Comparison of ENCODE assay signal across 16 cellular contexts in genomic region chrX:71545364-71545763, GRCh38.
"Had no signal": no experiment of that assay in that cellular context is flagged by ENCODE, and none has a peak within 500 bp of the region (broad histone marks: within the 10 kb centered on the region; RNA-seq: fewer than 3 reads in every experiment).

No MANE protein-coding gene starts in this region.

- H3K27ac Mint-ChIP-seq: activated B cell treated with CpG ODN at 0.5 μM for 24 hours; T-helper 1 cell treated with Interleukin-12 subunit alpha and Interleukin-12 subunit beta and Interleukin-4 antibody, amounts not matched to agents 30 μg/mL and 1 μg/mL, for 36 hours had no signal

- H3K27me3 Mint-ChIP-seq: activated B cell treated with CpG ODN at 0.5 μM for 24 hours had no signal

- DNase-seq: activated B cell treated with CpG ODN at 0.5 μM for 24 hours; activated CD4-positive, alpha-beta T cell treated with anti-CD3 and anti-CD28 coated beads, Interleukin-2, amount 50 U/mL, for 48 hours; activated CD8-positive, alpha-beta memory T cell treated with anti-CD3 and anti-CD28 coated beads, Interleukin-2, amount 50 U/mL, for 48 hours; activated effector memory CD4-positive, alpha-beta T cell treated with Interleukin-2 at 50 U/mL for 16 hours; adrenal gland; colonic mucosa; effector CD4-positive, alpha-beta T cell; kidney; left ventricle myocardium superior; mesendoderm; ovary; stimulated activated CD4-positive, alpha-beta T cell treated with anti-CD3 and anti-CD28 coated beads, Interleukin-2, amount 100 ng/mL, for 48 hours; tibial artery had no signal

- H3K9me3 Mint-ChIP-seq: activated B cell treated with CpG ODN at 0.5 μM for 24 hours; neural crest cell; T-helper 1 cell treated with Interleukin-12 subunit alpha and Interleukin-12 subunit beta and Interleukin-4 antibody, amounts not matched to agents 30 μg/mL and 1 μg/mL, for 36 hours had no signal

- H3K4me3 Mint-ChIP-seq: activated B cell treated with CpG ODN at 0.5 μM for 24 hours; neural crest cell; T-helper 1 cell treated with Interleukin-12 subunit alpha and Interleukin-12 subunit beta and Interleukin-4 antibody, amounts not matched to agents 30 μg/mL and 1 μg/mL, for 36 hours had no signal

- ATAC-seq: gastroesophageal sphincter, left ventricle myocardium superior had no signal
